ENCODE assay signal across 8 cellular contexts in genomic region chr5:132103969-132104391, GRCh38. TPM values are rescaled to one million over a fixed set of nuclear protein-coding genes. Genes with fewer than 3 reads are reported as not detected.
A peak's percentile ranks its signal among the peaks of the same experiment; 100 is the strongest.
DNase-seq lines count a peak whose midpoint lies in the region; ATAC-seq and TF ChIP-seq lines count a peak whose summit lies in the region.

No MANE protein-coding gene starts in this region.

- intact Hi-C loops in left ventricle myocardium inferior (cut with micrococcal nuclease) (no loop called here), left cardiac atrium (cut with DNase I) (no loop called here)

- H3K9me3 Mint-ChIP-seq in activated naive CD4-positive, alpha-beta T cell treated with anti-CD3 and anti-CD28 coated beads, Interleukin-2, amount 50 U/mL, for 72 hours = no peaks in the 10 kb centered on the region

- H3K36me3 Mint-ChIP-seq in activated naive CD4-positive, alpha-beta T cell treated with anti-CD3 and anti-CD28 coated beads, Interleukin-2, amount 50 U/mL, for 72 hours = peaks cover 0 to 5% of the 10 kb centered on the region in 2 donors

- peaks cover 3% of the 10 kb centered on the region for H3K27me3 ChIP-seq in left ventricle myocardium inferior (ENCODE audit: low read depth)
- no peaks in the 10 kb centered on the region for H3K27me3 ChIP-seq in H7 (ENCODE audit: control insufficient read depth, insufficient read depth, low read length)
- H3K27me3 ChIP-seq in SJCRH30 = no peaks in the 10 kb centered on the region

- H3K27ac Mint-ChIP-seq in activated naive CD4-positive, alpha-beta T cell treated with anti-CD3 and anti-CD28 coated beads, Interleukin-2, amount 50 U/mL, for 72 hours = peak overlapping the region; percentile 67 to 90

- H3K4me3 ChIP-seq in left ventricle myocardium inferior (no peak overlapping the region), H7 (ENCODE audit: insufficient read depth, low read depth, low read length) (no peak overlapping the region), SJCRH30 (no peak overlapping the region)

- TF ChIP-seq CTCF in left ventricle myocardium inferior (IDR thresholded peaks at IDR 0.05; ENCODE audit: borderline replicate concordance) = no peak

- no peak for DNase-seq in left ventricle myocardium inferior
- DNase-seq in left cardiac atrium = no peak
- DNase-seq in activated naive CD4-positive, alpha-beta T cell treated with anti-CD3 and anti-CD28 coated beads, Interleukin-2, amount 50 U/mL, for 72 hours (ENCODE audit: low spot score in 2 of 2) = peak in 1 of 2 donors; percentile 55
- no peak for DNase-seq in H7
- no peak for DNase-seq in GDM1 (lab: John Stamatoyannopoulos, UW)
- no peak for DNase-seq in SJCRH30
- no peak for DNase-seq in SKM-1 treated with dmso at 0.1 percent for 144 hours (lab: John Stamatoyannopoulos, UW; ENCODE audit: unreplicated experiment)

- no peaks in the 10 kb centered on the region for H3K36me3 ChIP-seq in left ventricle myocardium inferior
- no peaks in the 10 kb centered on the region for H3K36me3 ChIP-seq in H7 (replicated peaks; ENCODE audit: control insufficient read depth, insufficient read depth, low read length)
- H3K36me3 ChIP-seq in SJCRH30 = no peaks in the 10 kb centered on the region

- H3K4me1 ChIP-seq in left ventricle myocardium inferior (peaks cover 21% of the 10 kb centered on the region), SJCRH30 (peaks cover 21% of the 10 kb centered on the region)

- H3K27ac ChIP-seq in left ventricle myocardium inferior (replicated peaks) (peak overlapping the region; percentile 48), SJCRH30 (no peak overlapping the region)

- peaks cover 5% of the 10 kb centered on the region for H3K9me3 ChIP-seq in left ventricle myocardium inferior (replicated peaks)
- peaks cover 4% of the 10 kb centered on the region; the same call in 1 of the 2 replicates for H3K9me3 ChIP-seq in SJCRH30 (replicated peaks)

- no peak for ATAC-seq in left cardiac atrium
- ATAC-seq in HG03108 (IDR thresholded peaks at IDR 0.05; ENCODE audit: unreplicated experiment) = peak; percentile 24
- ATAC-seq in activated naive CD4-positive, alpha-beta T cell treated with anti-CD3 and anti-CD28 coated beads, Interleukin-2, amount 50 U/mL, for 72 hours = peak in 1 of 2 donors; percentile 14

RNA-seq across cellular contexts. Expression of gene CSF2, which starts 30.4 kb away (rescaled TPM):
- total RNA-seq in left ventricle myocardium inferior (not detected), left cardiac atrium (not detected)
- total RNA-seq in activated naive CD4-positive, alpha-beta T cell treated with anti-CD3 and anti-CD28 coated beads, Interleukin-2, amount 50 U/mL, for 72 hours = 10 to 100 TPM in 1 of 2 donors, 1 to 10 TPM in 1; 8.4 to 39.7 TPM
- total RNA-seq in H7 (2014; rRNA removed; shearing (Covaris generic)) = not detected in 2 replicates
- total RNA-seq in SJCRH30 (2014; rRNA removed; shearing (Covaris generic)) = not detected in 2 replicates

RNA-seq across cellular contexts. Expression of gene IL3, which starts 43.5 kb away (rescaled TPM):
- total RNA-seq in left ventricle myocardium inferior (not detected), left cardiac atrium (not detected)
- total RNA-seq in activated naive CD4-positive, alpha-beta T cell treated with anti-CD3 and anti-CD28 coated beads, Interleukin-2, amount 50 U/mL, for 72 hours = 1 to 10 TPM in 1 of 2 donors, not detected in 1; 9.7 TPM
- total RNA-seq in H7 (2014; rRNA removed; shearing (Covaris generic)) = not detected in 2 replicates
- total RNA-seq in SJCRH30 (2014; rRNA removed; shearing (Covaris generic)) = not detected in 2 replicates
